ENCODE assay signal across 13 cellular contexts in genomic region chr4:144564358-144564757, GRCh38.
"Had no signal": no experiment of that assay in that cellular context is flagged by ENCODE, and none has a peak within 500 bp of the region (broad histone marks: within the 10 kb centered on the region; RNA-seq: fewer than 3 reads in every experiment).

No MANE protein-coding gene starts in this region.

- ATAC-seq: sciatic nerve had no signal

- H3K9me3 Mint-ChIP-seq: activated CD4-positive, alpha-beta memory T cell treated with anti-CD3 and anti-CD28 coated beads, Interleukin-2, amount 10 ng/mL, durations not matched to agents 7 days and 5 days had no signal

- H3K27me3 ChIP-seq: cardiac muscle cell, colonic mucosa, upper lobe of left lung had no signal

- H3K27ac ChIP-seq: cardiac muscle cell, colonic mucosa, VCaP had no signal

- H3K4me3 ChIP-seq: cardiac muscle cell, colonic mucosa, upper lobe of left lung had no signal

- H3K4me3 Mint-ChIP-seq: activated CD4-positive, alpha-beta memory T cell treated with anti-CD3 and anti-CD28 coated beads, Interleukin-2, amount 10 ng/mL, durations not matched to agents 7 days and 5 days; activated naive CD8-positive, alpha-beta T cell had no signal

- H3K27ac Mint-ChIP-seq: activated CD4-positive, alpha-beta memory T cell treated with anti-CD3 and anti-CD28 coated beads, Interleukin-2, amount 10 ng/mL, durations not matched to agents 7 days and 5 days; activated naive CD8-positive, alpha-beta T cell had no signal

- H3K4me1 ChIP-seq: colonic mucosa had no signal

- H3K9me3 ChIP-seq: colonic mucosa, upper lobe of left lung had no signal

- DNase-seq: activated CD4-positive, alpha-beta memory T cell treated with anti-CD3 and anti-CD28 coated beads, Interleukin-2, amount 10 ng/mL, durations not matched to agents 7 days and 5 days; activated gamma-delta T cell; activated T-cell treated with anti-CD3 and anti-CD28 coated beads, Interleukin-2, amount 50 U/mL, for 48 hours; colonic mucosa; effector CD8-positive, alpha-beta T cell; stimulated activated CD4-positive, alpha-beta T cell treated with anti-CD3 and anti-CD28 coated beads, Interleukin-2, amount 100 ng/mL, for 24 hours; stimulated activated naive CD4-positive, alpha-beta T cell treated with Interleukin-2 at 50 U/mL for 16 hours; T1000; upper lobe of left lung had no signal

- H3K4me1 Mint-ChIP-seq: activated CD4-positive, alpha-beta memory T cell treated with anti-CD3 and anti-CD28 coated beads, Interleukin-2, amount 10 ng/mL, durations not matched to agents 7 days and 5 days had no signal

- H3K27me3 Mint-ChIP-seq: activated CD4-positive, alpha-beta memory T cell treated with anti-CD3 and anti-CD28 coated beads, Interleukin-2, amount 10 ng/mL, durations not matched to agents 7 days and 5 days had no signal

- H3K36me3 Mint-ChIP-seq: activated naive CD8-positive, alpha-beta T cell had no signal

- H3K36me3 ChIP-seq: cardiac muscle cell, colonic mucosa, upper lobe of left lung had no signal
